In the genomic region with DNA sequence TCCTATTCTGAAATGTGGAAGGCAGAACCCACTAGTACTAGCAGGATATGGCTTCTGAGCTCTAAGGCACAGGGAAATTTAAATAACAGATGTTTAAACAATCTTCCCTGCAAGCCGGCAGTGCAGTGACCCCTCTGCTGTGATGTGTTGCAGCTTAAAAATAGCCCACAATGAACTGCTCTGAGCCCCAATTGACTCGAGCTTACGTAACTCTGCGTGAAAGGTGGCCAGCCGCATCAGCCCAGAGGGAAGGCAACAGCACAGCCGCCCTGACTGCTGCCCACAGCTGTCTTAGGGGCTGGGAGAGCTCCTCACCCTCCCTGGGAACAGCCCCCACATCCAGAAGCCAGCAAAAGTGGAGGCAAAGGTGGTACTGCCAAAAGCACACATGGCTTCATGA, we compare ENCODE assay signal across 1 cellular context.
TF ChIP-seq lines count a peak whose summit lies in the region.

No MANE protein-coding gene starts in this region.

TF ChIP-seq in GM12878, 131 proteins besides CTCF, POLR2A, EP300 and RAD21:
- no peak for TF ChIP-seq E4F1 (IDR thresholded peaks at IDR 0.05; ENCODE audit: borderline replicate concordance, partially characterized antibody)
